ENCODE assay signal across 1 cellular context in genomic region chr16:19135896-19136438, GRCh38.
TF ChIP-seq lines count a peak whose summit lies in the region.

No MANE protein-coding gene starts in this region.

TF ChIP-seq in HEK293, 187 proteins besides CTCF, POLR2A, EP300 and RAD21 (continued from another document and continues in another):
- TF ChIP-seq, protein P1, sequence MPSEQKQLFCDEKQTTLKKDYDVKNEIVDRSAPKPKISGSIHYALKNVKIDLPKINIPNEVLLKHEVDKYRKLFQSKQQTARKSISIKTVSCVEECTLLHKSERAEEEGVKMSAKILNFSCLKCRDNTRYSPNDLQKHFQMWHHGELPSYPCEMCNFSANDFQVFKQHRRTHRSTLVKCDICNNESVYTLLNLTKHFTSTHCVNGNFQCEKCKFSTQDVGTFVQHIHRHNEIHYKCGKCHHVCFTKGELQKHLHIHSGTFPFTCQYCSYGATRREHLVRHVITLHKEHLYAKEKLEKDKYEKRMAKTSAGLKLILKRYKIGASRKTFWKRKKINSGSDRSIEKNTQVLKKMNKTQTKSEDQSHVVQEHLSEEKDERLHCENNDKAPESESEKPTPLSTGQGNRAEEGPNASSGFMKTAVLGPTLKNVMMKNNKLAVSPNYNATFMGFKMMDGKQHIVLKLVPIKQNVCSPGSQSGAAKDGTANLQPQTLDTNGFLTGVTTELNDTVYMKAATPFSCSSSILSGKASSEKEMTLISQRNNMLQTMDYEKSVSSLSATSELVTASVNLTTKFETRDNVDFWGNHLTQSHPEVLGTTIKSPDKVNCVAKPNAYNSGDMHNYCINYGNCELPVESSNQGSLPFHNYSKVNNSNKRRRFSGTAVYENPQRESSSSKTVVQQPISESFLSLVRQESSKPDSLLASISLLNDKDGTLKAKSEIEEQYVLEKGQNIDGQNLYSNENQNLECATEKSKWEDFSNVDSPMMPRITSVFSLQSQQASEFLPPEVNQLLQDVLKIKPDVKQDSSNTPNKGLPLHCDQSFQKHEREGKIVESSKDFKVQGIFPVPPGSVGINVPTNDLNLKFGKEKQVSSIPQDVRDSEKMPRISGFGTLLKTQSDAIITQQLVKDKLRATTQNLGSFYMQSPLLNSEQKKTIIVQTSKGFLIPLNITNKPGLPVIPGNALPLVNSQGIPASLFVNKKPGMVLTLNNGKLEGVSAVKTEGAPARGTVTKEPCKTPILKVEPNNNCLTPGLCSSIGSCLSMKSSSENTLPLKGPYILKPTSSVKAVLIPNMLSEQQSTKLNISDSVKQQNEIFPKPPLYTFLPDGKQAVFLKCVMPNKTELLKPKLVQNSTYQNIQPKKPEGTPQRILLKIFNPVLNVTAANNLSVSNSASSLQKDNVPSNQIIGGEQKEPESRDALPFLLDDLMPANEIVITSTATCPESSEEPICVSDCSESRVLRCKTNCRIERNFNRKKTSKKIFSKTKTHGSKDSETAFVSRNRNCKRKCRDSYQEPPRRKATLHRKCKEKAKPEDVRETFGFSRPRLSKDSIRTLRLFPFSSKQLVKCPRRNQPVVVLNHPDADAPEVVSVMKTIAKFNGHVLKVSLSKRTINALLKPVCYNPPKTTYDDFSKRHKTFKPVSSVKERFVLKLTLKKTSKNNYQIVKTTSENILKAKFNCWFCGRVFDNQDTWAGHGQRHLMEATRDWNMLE (tag by site-specific recombination; conservative IDR thresholded peaks at IDR 0.05; ENCODE audit: low read depth) = no peak
- peak; percentile 61 for TF ChIP-seq GLIS2 (tag by site-specific recombination; IDR thresholded peaks at IDR 0.05)
- TF ChIP-seq SCRT1 (tag by site-specific recombination; IDR thresholded peaks at IDR 0.05; ENCODE audit: borderline replicate concordance) = 0 out of 2 replicates have a peak, but pooled peaks have one; percentile 11
- TF ChIP-seq ZNF791 (tag by site-specific recombination; IDR thresholded peaks at IDR 0.05) = no peak
- TF ChIP-seq ZSCAN5A (tag by site-specific recombination; IDR thresholded peaks at IDR 0.05) = peak; percentile 43; the same call in 1 of the 2 replicates
- no peak for TF ChIP-seq ZNF837 (tag by site-specific recombination; IDR thresholded peaks at IDR 0.05)
- TF ChIP-seq ZFP3 (tag by site-specific recombination; IDR thresholded peaks at IDR 0.05; ENCODE audit: low read depth) = no peak
- TF ChIP-seq, protein P2, sequence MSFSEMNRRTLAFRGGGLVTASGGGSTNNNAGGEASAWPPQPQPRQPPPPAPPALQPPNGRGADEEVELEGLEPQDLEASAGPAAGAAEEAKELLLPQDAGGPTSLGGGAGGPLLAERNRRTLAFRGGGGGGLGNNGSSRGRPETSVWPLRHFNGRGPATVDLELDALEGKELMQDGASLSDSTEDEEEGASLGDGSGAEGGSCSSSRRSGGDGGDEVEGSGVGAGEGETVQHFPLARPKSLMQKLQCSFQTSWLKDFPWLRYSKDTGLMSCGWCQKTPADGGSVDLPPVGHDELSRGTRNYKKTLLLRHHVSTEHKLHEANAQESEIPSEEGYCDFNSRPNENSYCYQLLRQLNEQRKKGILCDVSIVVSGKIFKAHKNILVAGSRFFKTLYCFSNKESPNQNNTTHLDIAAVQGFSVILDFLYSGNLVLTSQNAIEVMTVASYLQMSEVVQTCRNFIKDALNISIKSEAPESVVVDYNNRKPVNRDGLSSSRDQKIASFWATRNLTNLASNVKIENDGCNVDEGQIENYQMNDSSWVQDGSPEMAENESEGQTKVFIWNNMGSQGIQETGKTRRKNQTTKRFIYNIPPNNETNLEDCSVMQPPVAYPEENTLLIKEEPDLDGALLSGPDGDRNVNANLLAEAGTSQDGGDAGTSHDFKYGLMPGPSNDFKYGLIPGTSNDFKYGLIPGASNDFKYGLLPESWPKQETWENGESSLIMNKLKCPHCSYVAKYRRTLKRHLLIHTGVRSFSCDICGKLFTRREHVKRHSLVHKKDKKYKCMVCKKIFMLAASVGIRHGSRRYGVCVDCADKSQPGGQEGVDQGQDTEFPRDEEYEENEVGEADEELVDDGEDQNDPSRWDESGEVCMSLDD (tag by site-specific recombination; IDR thresholded peaks at IDR 0.05) = no peak
- TF ChIP-seq, protein P3, sequence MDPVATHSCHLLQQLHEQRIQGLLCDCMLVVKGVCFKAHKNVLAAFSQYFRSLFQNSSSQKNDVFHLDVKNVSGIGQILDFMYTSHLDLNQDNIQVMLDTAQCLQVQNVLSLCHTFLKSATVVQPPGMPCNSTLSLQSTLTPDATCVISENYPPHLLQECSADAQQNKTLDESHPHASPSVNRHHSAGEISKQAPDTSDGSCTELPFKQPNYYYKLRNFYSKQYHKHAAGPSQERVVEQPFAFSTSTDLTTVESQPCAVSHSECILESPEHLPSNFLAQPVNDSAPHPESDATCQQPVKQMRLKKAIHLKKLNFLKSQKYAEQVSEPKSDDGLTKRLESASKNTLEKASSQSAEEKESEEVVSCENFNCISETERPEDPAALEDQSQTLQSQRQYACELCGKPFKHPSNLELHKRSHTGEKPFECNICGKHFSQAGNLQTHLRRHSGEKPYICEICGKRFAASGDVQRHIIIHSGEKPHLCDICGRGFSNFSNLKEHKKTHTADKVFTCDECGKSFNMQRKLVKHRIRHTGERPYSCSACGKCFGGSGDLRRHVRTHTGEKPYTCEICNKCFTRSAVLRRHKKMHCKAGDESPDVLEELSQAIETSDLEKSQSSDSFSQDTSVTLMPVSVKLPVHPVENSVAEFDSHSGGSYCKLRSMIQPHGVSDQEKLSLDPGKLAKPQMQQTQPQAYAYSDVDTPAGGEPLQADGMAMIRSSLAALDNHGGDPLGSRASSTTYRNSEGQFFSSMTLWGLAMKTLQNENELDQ (tag by site-specific recombination; IDR thresholded peaks at IDR 0.05; ENCODE audit: low read depth) = no peak
- TF ChIP-seq ZFP37 (tag by site-specific recombination; IDR thresholded peaks at IDR 0.05) = no peak
- no peak for TF ChIP-seq ZNF146 (tag by site-specific recombination; IDR thresholded peaks at IDR 0.05)
- TF ChIP-seq ZNF423 (tag by site-specific recombination; IDR thresholded peaks at IDR 0.05) = no peak
- TF ChIP-seq GLI4 (tag by site-specific recombination; IDR thresholded peaks at IDR 0.05) = no peak
- no peak for TF ChIP-seq ZNF302 (tag by site-specific recombination; IDR thresholded peaks at IDR 0.05; ENCODE audit: low read depth)
- TF ChIP-seq, protein P4, sequence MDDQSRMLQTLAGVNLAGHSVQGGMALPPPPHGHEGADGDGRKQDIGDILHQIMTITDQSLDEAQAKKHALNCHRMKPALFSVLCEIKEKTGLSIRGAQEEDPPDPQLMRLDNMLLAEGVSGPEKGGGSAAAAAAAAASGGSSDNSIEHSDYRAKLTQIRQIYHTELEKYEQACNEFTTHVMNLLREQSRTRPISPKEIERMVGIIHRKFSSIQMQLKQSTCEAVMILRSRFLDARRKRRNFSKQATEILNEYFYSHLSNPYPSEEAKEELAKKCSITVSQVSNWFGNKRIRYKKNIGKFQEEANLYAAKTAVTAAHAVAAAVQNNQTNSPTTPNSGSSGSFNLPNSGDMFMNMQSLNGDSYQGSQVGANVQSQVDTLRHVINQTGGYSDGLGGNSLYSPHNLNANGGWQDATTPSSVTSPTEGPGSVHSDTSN (CRISPR knock-in tag; IDR thresholded peaks at IDR 0.05) = no peak
- TF ChIP-seq OSR2 (tag by site-specific recombination; IDR thresholded peaks at IDR 0.05) = peak; percentile 96
- TF ChIP-seq ZNF658 (tag by site-specific recombination; IDR thresholded peaks at IDR 0.05) = no peak
- peak; percentile 11; the same call in 1 of the 2 replicates for TF ChIP-seq SP2 (tag by site-specific recombination; IDR thresholded peaks at IDR 0.05)
- TF ChIP-seq ZNF2 (tag by site-specific recombination; IDR thresholded peaks at IDR 0.05) = no peak
- TF ChIP-seq ZNF514 (tag by site-specific recombination; IDR thresholded peaks at IDR 0.05) = no peak
- no peak for TF ChIP-seq ZNF654 (tag by site-specific recombination; IDR thresholded peaks at IDR 0.05; ENCODE audit: low read depth)
- TF ChIP-seq, protein P5, sequence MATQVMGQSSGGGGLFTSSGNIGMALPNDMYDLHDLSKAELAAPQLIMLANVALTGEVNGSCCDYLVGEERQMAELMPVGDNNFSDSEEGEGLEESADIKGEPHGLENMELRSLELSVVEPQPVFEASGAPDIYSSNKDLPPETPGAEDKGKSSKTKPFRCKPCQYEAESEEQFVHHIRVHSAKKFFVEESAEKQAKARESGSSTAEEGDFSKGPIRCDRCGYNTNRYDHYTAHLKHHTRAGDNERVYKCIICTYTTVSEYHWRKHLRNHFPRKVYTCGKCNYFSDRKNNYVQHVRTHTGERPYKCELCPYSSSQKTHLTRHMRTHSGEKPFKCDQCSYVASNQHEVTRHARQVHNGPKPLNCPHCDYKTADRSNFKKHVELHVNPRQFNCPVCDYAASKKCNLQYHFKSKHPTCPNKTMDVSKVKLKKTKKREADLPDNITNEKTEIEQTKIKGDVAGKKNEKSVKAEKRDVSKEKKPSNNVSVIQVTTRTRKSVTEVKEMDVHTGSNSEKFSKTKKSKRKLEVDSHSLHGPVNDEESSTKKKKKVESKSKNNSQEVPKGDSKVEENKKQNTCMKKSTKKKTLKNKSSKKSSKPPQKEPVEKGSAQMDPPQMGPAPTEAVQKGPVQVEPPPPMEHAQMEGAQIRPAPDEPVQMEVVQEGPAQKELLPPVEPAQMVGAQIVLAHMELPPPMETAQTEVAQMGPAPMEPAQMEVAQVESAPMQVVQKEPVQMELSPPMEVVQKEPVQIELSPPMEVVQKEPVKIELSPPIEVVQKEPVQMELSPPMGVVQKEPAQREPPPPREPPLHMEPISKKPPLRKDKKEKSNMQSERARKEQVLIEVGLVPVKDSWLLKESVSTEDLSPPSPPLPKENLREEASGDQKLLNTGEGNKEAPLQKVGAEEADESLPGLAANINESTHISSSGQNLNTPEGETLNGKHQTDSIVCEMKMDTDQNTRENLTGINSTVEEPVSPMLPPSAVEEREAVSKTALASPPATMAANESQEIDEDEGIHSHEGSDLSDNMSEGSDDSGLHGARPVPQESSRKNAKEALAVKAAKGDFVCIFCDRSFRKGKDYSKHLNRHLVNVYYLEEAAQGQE (tag by site-specific recombination; IDR thresholded peaks at IDR 0.05) = no peak
- 0 out of 2 replicates have a peak, but pooled peaks have one; percentile 9 for TF ChIP-seq INSM2 (tag by site-specific recombination; IDR thresholded peaks at IDR 0.05)
- peak; percentile 90 for TF ChIP-seq KLF9 (tag by site-specific recombination; IDR thresholded peaks at IDR 0.05; ENCODE audit: low read depth)
- TF ChIP-seq ZNF391 (tag by site-specific recombination; IDR thresholded peaks at IDR 0.05; ENCODE audit: borderline replicate concordance, low read depth) = no peak
- no peak for TF ChIP-seq SETDB1 (IDR thresholded peaks at IDR 0.05; ENCODE audit: insufficient read length, low read length)
- TF ChIP-seq, protein P6, sequence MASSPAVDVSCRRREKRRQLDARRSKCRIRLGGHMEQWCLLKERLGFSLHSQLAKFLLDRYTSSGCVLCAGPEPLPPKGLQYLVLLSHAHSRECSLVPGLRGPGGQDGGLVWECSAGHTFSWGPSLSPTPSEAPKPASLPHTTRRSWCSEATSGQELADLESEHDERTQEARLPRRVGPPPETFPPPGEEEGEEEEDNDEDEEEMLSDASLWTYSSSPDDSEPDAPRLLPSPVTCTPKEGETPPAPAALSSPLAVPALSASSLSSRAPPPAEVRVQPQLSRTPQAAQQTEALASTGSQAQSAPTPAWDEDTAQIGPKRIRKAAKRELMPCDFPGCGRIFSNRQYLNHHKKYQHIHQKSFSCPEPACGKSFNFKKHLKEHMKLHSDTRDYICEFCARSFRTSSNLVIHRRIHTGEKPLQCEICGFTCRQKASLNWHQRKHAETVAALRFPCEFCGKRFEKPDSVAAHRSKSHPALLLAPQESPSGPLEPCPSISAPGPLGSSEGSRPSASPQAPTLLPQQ (tag by site-specific recombination; IDR thresholded peaks at IDR 0.05) = no peak
- no peak for TF ChIP-seq ZNF239 (tag by site-specific recombination; IDR thresholded peaks at IDR 0.05)
- no peak for TF ChIP-seq ZXDB (tag by site-specific recombination; IDR thresholded peaks at IDR 0.05)
- no peak for TF ChIP-seq HOXA7 (CRISPR knock-in tag; IDR thresholded peaks at IDR 0.05; ENCODE audit: borderline replicate concordance)
- TF ChIP-seq ZSCAN30 (tag by site-specific recombination; IDR thresholded peaks at IDR 0.05) = no peak
- peak; percentile 86 for TF ChIP-seq GLIS1 (tag by site-specific recombination; IDR thresholded peaks at IDR 0.05)
- no peak for TF ChIP-seq ZNF501 (tag by site-specific recombination; IDR thresholded peaks at IDR 0.05)
- no peak for TF ChIP-seq ZNF596 (tag by site-specific recombination; IDR thresholded peaks at IDR 0.05)
- no peak for TF ChIP-seq PRDM1 (tag by site-specific recombination; IDR thresholded peaks at IDR 0.05)
- no peak for TF ChIP-seq ZNF571 (tag by site-specific recombination; IDR thresholded peaks at IDR 0.05)
- TF ChIP-seq, protein P7, sequence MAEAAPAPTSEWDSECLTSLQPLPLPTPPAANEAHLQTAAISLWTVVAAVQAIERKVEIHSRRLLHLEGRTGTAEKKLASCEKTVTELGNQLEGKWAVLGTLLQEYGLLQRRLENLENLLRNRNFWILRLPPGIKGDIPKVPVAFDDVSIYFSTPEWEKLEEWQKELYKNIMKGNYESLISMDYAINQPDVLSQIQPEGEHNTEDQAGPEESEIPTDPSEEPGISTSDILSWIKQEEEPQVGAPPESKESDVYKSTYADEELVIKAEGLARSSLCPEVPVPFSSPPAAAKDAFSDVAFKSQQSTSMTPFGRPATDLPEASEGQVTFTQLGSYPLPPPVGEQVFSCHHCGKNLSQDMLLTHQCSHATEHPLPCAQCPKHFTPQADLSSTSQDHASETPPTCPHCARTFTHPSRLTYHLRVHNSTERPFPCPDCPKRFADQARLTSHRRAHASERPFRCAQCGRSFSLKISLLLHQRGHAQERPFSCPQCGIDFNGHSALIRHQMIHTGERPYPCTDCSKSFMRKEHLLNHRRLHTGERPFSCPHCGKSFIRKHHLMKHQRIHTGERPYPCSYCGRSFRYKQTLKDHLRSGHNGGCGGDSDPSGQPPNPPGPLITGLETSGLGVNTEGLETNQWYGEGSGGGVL (tag by site-specific recombination; IDR thresholded peaks at IDR 0.05) = peak; percentile 88
- TF ChIP-seq ZNF140 (tag by site-specific recombination; IDR thresholded peaks at IDR 0.05) = no peak
